17 cellular contexts compared by ENCODE assay signal in the genomic region with DNA sequence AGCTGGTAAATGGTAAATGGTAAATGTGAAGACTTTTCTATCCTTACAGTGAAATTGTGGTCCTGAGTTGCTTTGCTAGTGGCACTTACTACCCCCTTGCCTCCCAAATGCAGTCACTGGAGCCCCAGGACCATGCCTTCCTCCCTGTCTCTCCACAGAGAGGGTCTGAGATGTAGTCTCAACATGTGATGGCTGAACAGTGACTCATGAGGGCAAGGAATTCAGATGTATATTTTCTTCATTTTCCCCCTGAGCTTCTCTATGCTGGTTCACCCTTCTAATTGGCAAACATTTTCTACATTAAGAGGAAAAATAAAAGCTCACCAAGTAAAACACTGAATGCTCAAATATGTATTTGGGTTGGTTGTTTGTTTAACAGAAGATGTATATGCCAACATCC.
DNase-seq lines count a peak whose midpoint lies in the region; ATAC-seq and TF ChIP-seq lines count a peak whose summit lies in the region.
"Had no signal": no experiment of that assay in that cellular context is flagged by ENCODE, and none has a peak within 500 bp of the region (broad histone marks: within the 10 kb centered on the region; RNA-seq: fewer than 3 reads in every experiment).

No MANE protein-coding gene starts in this region.

- in situ Hi-C loops in GM23248 (cut with MboI), result no loop called here

- H3K9me2 ChIP-seq in GM23248 (ENCODE audit: insufficient read depth), result no peaks in the 10 kb centered on the region

- H3K23ac ChIP-seq in mesenchymal stem cell (ENCODE audit: low read length in 2 of 2), result no peak overlapping the region

- H2BK120ac ChIP-seq in mesenchymal stem cell (ENCODE audit: low read depth, low read length), result no peak overlapping the region

- H3K9ac ChIP-seq in GM23248 (no peak overlapping the region), mesenchymal stem cell (ENCODE audit: low read length) (no peak overlapping the region)

- peak; percentile 31 for DNase-seq in EH (ENCODE audit: low read depth)
- peak; percentile 10 for DNase-seq in GM23248
- peak; percentile 6 for DNase-seq in mesenchymal stem cell
- no peak for DNase-seq in OCI-M1 (lab: John Stamatoyannopoulos, UW)
- no peak for DNase-seq in stimulated activated naive CD8-positive, alpha-beta T cell treated with anti-CD3 and anti-CD28 coated beads, Interleukin-15, Interleukin-2, amounts not matched to agents 100 U/mL and 50 U/mL, for 24 hours
- DNase-seq: 8988T; C1 segment of cervical spinal cord; Calu3; CD4-positive, alpha-beta memory T cell; COR-L47; DMS79 treated with DMSO at 0.1 percent for 48 hours; GF-D8; H7; HCEC 1CT had no signal

- no peak overlapping the region for H3K18ac ChIP-seq in mesenchymal stem cell (ENCODE audit: low read depth in 1 of 2, low read length in 2 of 2)

- H3K27ac ChIP-seq in GM23248, result no peak overlapping the region
- H3K27ac ChIP-seq in VCaP, result peak overlapping the region; percentile 23; the same call in 1 of the 2 replicates
- H3K27ac ChIP-seq in mesenchymal stem cell (ENCODE audit: low read length, poor library complexity, severe bottlenecking), result no peak overlapping the region

- no peak overlapping the region for H3K4me3 ChIP-seq in GM23248
- no peak overlapping the region for H3K4me3 ChIP-seq in mesenchymal stem cell (ENCODE audit: insufficient read depth in 1 of 2, low read depth in 1 of 2, low read length in 2 of 2)

- H3K79me2 ChIP-seq in GM23248 (ENCODE audit: insufficient read depth), result no peaks in the 10 kb centered on the region

- H2BK12ac ChIP-seq in mesenchymal stem cell (ENCODE audit: low read length in 2 of 2), result no peak overlapping the region

- H3K4ac ChIP-seq in mesenchymal stem cell (ENCODE audit: low read depth in 1 of 2, low read length in 2 of 2), result no peak overlapping the region

- H4K8ac ChIP-seq in mesenchymal stem cell (ENCODE audit: low read length), result no peak overlapping the region

- H2BK5ac ChIP-seq in mesenchymal stem cell (ENCODE audit: low read depth, low read length, poor library complexity, severe bottlenecking), result no peak overlapping the region

- no peak overlapping the region for H3K4me2 ChIP-seq in GM23248 (ENCODE audit: unreplicated experiment)
- H3K4me2 ChIP-seq in mesenchymal stem cell (ENCODE audit: low read length, poor library complexity, severe bottlenecking), result no peak overlapping the region

- H3K36me3 ChIP-seq in GM23248 (ENCODE audit: low read depth), result no peaks in the 10 kb centered on the region
- H3K36me3 ChIP-seq in mesenchymal stem cell (ENCODE audit: control insufficient read depth in 1 of 2, insufficient read depth in 2 of 2, low read depth in 1 of 2, low read length in 2 of 2), result no peaks in the 10 kb centered on the region

- no peaks in the 10 kb centered on the region for H3F3A ChIP-seq in GM23248 (ENCODE audit: insufficient read depth)

- no peaks in the 10 kb centered on the region for H3K9me3 ChIP-seq in GM23248 (ENCODE audit: low read depth)
- peaks cover 4% of the 10 kb centered on the region for H3K9me3 ChIP-seq in mesenchymal stem cell (ENCODE audit: control insufficient read depth, low read length)

- no peak overlapping the region for H2AK5ac ChIP-seq in mesenchymal stem cell (ENCODE audit: low read length, severe bottlenecking)

- no peaks in the 10 kb centered on the region for H3K4me1 ChIP-seq in GM23248 (ENCODE audit: insufficient read depth)
- no peaks in the 10 kb centered on the region for H3K4me1 ChIP-seq in mesenchymal stem cell (ENCODE audit: control insufficient read depth, insufficient read depth, low read depth, low read length)

- H4K91ac ChIP-seq in mesenchymal stem cell (ENCODE audit: low read length), result no peak overlapping the region

- no peaks in the 10 kb centered on the region for H4K20me1 ChIP-seq in GM23248 (ENCODE audit: insufficient read depth)

- H2BK15ac ChIP-seq in mesenchymal stem cell (ENCODE audit: low read depth, poor library complexity, severe bottlenecking), result no peak overlapping the region

- H3K79me1 ChIP-seq in mesenchymal stem cell (replicated peaks; ENCODE audit: low read length, poor library complexity, severe bottlenecking), result no peaks in the 10 kb centered on the region

- H2AFZ ChIP-seq in GM23248, result no peak overlapping the region
- no peak overlapping the region for H2AFZ ChIP-seq in mesenchymal stem cell (ENCODE audit: low read depth, low read length)

- H3K27me3 ChIP-seq in GM23248 (replicated peaks; ENCODE audit: insufficient read depth) (no peaks in the 10 kb centered on the region), mesenchymal stem cell (ENCODE audit: control insufficient read depth in 1 of 2, insufficient read depth in 1 of 2, low read length in 2 of 2) (peaks cover 10% of the 10 kb centered on the region in 2 experiments)

- ATAC-seq in HG03460 (IDR thresholded peaks at IDR 0.05; ENCODE audit: unreplicated experiment) (no peak), HG03378 (IDR thresholded peaks at IDR 0.05; ENCODE audit: unreplicated experiment) (no peak)
- no peak for ATAC-seq in stimulated activated naive CD8-positive, alpha-beta T cell treated with anti-CD3 and anti-CD28 coated beads, Interleukin-15, Interleukin-2, amounts not matched to agents 100 U/mL and 50 U/mL, for 24 hours

- TF ChIP-seq CTCF in VCaP (conservative IDR thresholded peaks at IDR 0.05), result no peak

- H3K14ac ChIP-seq in mesenchymal stem cell (ENCODE audit: low read length in 2 of 2), result no peak overlapping the region

Comparison
In these comparisons a context has a peak if more than half of its experiments do, and no peak if none do; other contexts are left out.
1. DNase-seq: peak in EH (single experiment), GM23248 (single experiment) and mesenchymal stem cell (single experiment); none in OCI-M1 (single experiment) and stimulated activated naive CD8-positive, alpha-beta T cell treated with anti-CD3 and anti-CD28 coated beads, Interleukin-15, Interleukin-2, amounts not matched to agents 100 U/mL and 50 U/mL, for 24 hours (single experiment).